ENCODE assay signal across 25 cellular contexts in the genomic region with DNA sequence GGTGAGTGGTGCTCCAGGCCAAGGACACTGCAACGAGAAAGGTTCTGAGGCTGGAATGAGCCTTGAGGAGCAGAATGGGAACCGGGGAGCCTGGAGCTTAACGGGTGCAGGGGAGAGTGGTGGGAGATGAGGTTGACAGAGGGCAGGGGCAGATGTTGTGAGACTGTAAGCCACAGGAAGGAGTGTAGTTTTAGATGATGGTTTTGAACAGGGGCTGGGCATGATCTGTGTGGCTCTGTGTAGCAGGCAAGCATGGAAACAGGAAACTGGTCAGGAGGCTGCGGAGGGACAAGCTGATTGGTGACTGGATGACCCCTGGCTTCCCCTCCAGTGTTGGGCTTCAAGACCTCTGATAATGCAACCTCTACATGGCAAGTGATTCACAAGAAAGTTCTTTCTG. TPM values are rescaled to one million over a fixed set of nuclear protein-coding genes. Genes with fewer than 3 reads are reported as not detected.
"Had no signal": no experiment of that assay in that cellular context is flagged by ENCODE, and none has a peak within 500 bp of the region (broad histone marks: within the 10 kb centered on the region; RNA-seq: fewer than 3 reads in every experiment).

No MANE protein-coding gene starts in this region.

- H3K4me1 Mint-ChIP-seq: central memory CD8-positive, alpha-beta T cell; mesothelial cell of epicardium had no signal

- H3K27me3 Mint-ChIP-seq: stimulated activated naive CD8-positive, alpha-beta T cell treated with anti-CD3 and anti-CD28 coated beads, Interleukin-15, amount 100 ng/mL, for 72 hours had no signal

- H3K36me3 Mint-ChIP-seq: activated naive CD4-positive, alpha-beta T cell treated with anti-CD3 and anti-CD28 coated beads, Interleukin-2, amount 50 U/mL, for 72 hours; immature natural killer cell; mesothelial cell of epicardium; natural killer cell had no signal

- H3K27me3 ChIP-seq: pancreas, right atrium auricular region had no signal

- H3K9me3 Mint-ChIP-seq: activated naive CD4-positive, alpha-beta T cell treated with anti-CD3 and anti-CD28 coated beads, Interleukin-2, amount 50 U/mL, for 72 hours; central memory CD8-positive, alpha-beta T cell; immature natural killer cell; mesothelial cell of epicardium; natural killer cell; stimulated activated naive CD8-positive, alpha-beta T cell treated with anti-CD3 and anti-CD28 coated beads, Interleukin-15, amount 100 ng/mL, for 72 hours; T-helper 2 cell treated with Interferon-gamma antibody and Interleukin-4, amounts not matched to agents 5 μg/mL and 100 μg/mL, for 36 hours had no signal

- DNase-seq: activated CD4-positive, alpha-beta T cell treated with anti-CD3 and anti-CD28 coated beads for 48 hours; activated CD4-positive, CD25-positive, alpha-beta regulatory T cell; activated T-cell treated with anti-CD3 and anti-CD28 coated beads, Interleukin-2, amount 50 U/mL, for 1 hour; effector memory CD4-positive, alpha-beta T cell; foreskin melanocyte; immature natural killer cell; left ventricle myocardium inferior; natural killer cell; pancreas; stimulated activated CD4-positive, alpha-beta T cell treated with anti-CD3 and anti-CD28 coated beads, Interleukin-4, amount 100 ng/mL, for 4 hours; stimulated activated naive CD8-positive, alpha-beta T cell treated with anti-CD3 and anti-CD28 coated beads, Interleukin-15, amount 100 ng/mL, for 72 hours; tibial artery had no signal

- H3K4me3 ChIP-seq: left ventricle myocardium inferior, pancreas, psoas muscle, right atrium auricular region, tibial artery had no signal

- H3K36me3 ChIP-seq: left ventricle myocardium inferior, pancreas, right atrium auricular region, tibial artery had no signal

- FAIRE-seq: astrocyte, colon, endothelial cell of umbilical vein, pancreas, TTC549 had no signal

- ATAC-seq: activated naive CD4-positive, alpha-beta T cell treated with anti-CD3 and anti-CD28 coated beads, Interleukin-2, amount 50 U/mL, for 72 hours; esophagus mucosa; natural killer cell; pancreas; psoas muscle; stimulated activated naive CD8-positive, alpha-beta T cell treated with anti-CD3 and anti-CD28 coated beads, Interleukin-15, amount 100 ng/mL, for 72 hours had no signal

- H3K4me3 Mint-ChIP-seq: central memory CD8-positive, alpha-beta T cell; immature natural killer cell; mesothelial cell of epicardium; natural killer cell; stimulated activated naive CD8-positive, alpha-beta T cell treated with anti-CD3 and anti-CD28 coated beads, Interleukin-15, amount 100 ng/mL, for 72 hours; T-helper 2 cell treated with Interferon-gamma antibody and Interleukin-4, amounts not matched to agents 5 μg/mL and 100 μg/mL, for 36 hours had no signal

- H3K27ac Mint-ChIP-seq: activated naive CD4-positive, alpha-beta T cell treated with anti-CD3 and anti-CD28 coated beads, Interleukin-2, amount 50 U/mL, for 72 hours; mesothelial cell of epicardium; T-helper 2 cell treated with Interferon-gamma antibody and Interleukin-4, amounts not matched to agents 5 μg/mL and 100 μg/mL, for 36 hours had no signal

- H3K9me3 ChIP-seq: left ventricle myocardium inferior, pancreas, psoas muscle, right atrium auricular region, tibial artery had no signal

RNA-seq across cellular contexts. Expression of a gene that starts 1.4 kb away (rescaled TPM):
- total RNA-seq: astrocyte, dermis microvascular lymphatic vessel endothelial cell, endothelial cell of umbilical vein, left ventricle myocardium inferior, lung microvascular endothelial cell, natural killer cell, psoas muscle, right atrium auricular region had no signal
